Comparison of ENCODE assay signal across 1 cellular context in the genomic region with DNA sequence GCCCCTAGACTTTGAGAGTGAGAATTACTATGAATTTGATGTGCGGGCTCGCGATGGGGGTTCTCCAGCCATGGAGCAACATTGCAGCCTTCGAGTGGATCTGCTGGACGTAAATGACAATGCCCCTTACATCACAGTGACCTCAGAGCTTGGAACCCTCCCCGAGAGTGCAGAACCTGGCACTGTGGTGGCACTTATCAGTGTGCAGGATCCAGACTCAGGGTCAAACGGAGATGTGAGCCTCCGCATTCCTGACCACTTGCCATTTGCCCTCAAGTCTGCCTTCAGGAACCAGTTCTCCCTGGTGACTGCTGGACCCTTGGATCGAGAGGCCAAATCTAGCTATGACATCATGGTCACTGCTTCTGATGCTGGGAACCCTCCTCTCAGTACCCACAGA.
A peak's percentile ranks its signal among the peaks of the same experiment; 100 is the strongest.
TF ChIP-seq lines count a peak whose summit lies in the region.

No MANE protein-coding gene starts in this region.

TF ChIP-seq in HepG2, 621 proteins besides CTCF, POLR2A, EP300 and RAD21:
- TF ChIP-seq CREB1 (IDR thresholded peaks at IDR 0.05) (0 out of 2 replicates have a peak, but pooled peaks have one; percentile 25), CREB1 (CRISPR knock-in tag; IDR thresholded peaks at IDR 0.05) (no peak), ZNF746 (CRISPR knock-in tag; IDR thresholded peaks at IDR 0.05) (no peak)
